Comparison of ENCODE assay signal across 21 cellular contexts in genomic region chr6:144252289-144252688, GRCh38.
"Had no signal": no experiment of that assay in that cellular context is flagged by ENCODE, and none has a peak within 500 bp of the region (broad histone marks: within the 10 kb centered on the region; RNA-seq: fewer than 3 reads in every experiment).

No MANE protein-coding gene starts in this region.

- H3K36me3 ChIP-seq: breast epithelium, left ventricle myocardium inferior, neural progenitor cell, stomach, suprapubic skin, tibial nerve had no signal

- DNase-seq: activated CD4-positive, alpha-beta T cell treated with anti-CD3 and anti-CD28 coated beads for 1 hour; activated CD4-positive, alpha-beta T cell treated with anti-CD3 and anti-CD28 coated beads, Interleukin-2, amount 50 U/mL, for 1 hour; activated CD8-positive, alpha-beta T cell treated with anti-CD3 and anti-CD28 coated beads, Interleukin-2, amount 10 ng/mL, durations not matched to agents 7 days and 5 days; activated T-cell treated with anti-CD3 and anti-CD28 coated beads, Interleukin-2, amount 50 U/mL, for 1 hour; amniotic stem cell; effector CD4-positive, alpha-beta T cell; erythroblast; glutamatergic neuron; hypothalamus; left ventricle myocardium inferior; naive thymus-derived CD8-positive, alpha-beta T cell; stimulated activated CD4-positive, alpha-beta T cell treated with anti-CD3 and anti-CD28 coated beads, Interleukin-15, amount 100 ng/mL, for 24 hours; stomach; T-helper 1 cell had no signal

- H3K9me3 ChIP-seq: breast epithelium, left ventricle myocardium inferior, stomach, suprapubic skin, tibial nerve had no signal

- ATAC-seq: activated CD8-positive, alpha-beta T cell treated with anti-CD3 and anti-CD28 coated beads, Interleukin-2, amount 10 ng/mL, durations not matched to agents 7 days and 5 days; naive thymus-derived CD8-positive, alpha-beta T cell; sciatic nerve; stimulated activated memory B cell treated with anti-CD40 and anti-IgM and Interleukin-4, amounts not matched to agents 10 μg/mL and 1 μg/mL and 100 μg/mL, for 72 hours had no signal

- H3K27ac ChIP-seq: breast epithelium, left ventricle myocardium inferior, neural progenitor cell, stomach, tibial nerve had no signal

- H3K27me3 ChIP-seq: breast epithelium, neural progenitor cell, stomach, suprapubic skin, tibial nerve had no signal

- H3K4me1 ChIP-seq: breast epithelium, left ventricle myocardium inferior, neural progenitor cell had no signal

- H3K9ac ChIP-seq: neural progenitor cell had no signal

- H3K4me3 ChIP-seq: breast epithelium, left ventricle myocardium inferior, neural progenitor cell, smooth muscle cell, stomach, suprapubic skin, tibial nerve had no signal
